ENCODE assay signal across 9 cellular contexts in genomic region chr1:179295356-179295755, GRCh38. TPM values are rescaled to one million over a fixed set of nuclear protein-coding genes. Genes with fewer than 3 reads are reported as not detected.
DNase-seq lines count a peak whose midpoint lies in the region; ATAC-seq and TF ChIP-seq lines count a peak whose summit lies in the region.
"Had no signal": no experiment of that assay in that cellular context is flagged by ENCODE, and none has a peak within 500 bp of the region (broad histone marks: within the 10 kb centered on the region; RNA-seq: fewer than 3 reads in every experiment).

No MANE protein-coding gene starts in this region.

- intact Hi-C loops in esophagus muscularis mucosa (cut with DNase I), result loop anchor here (10.0 kb wide), 2 partner anchors 69 to 211 kb away; partner anchors contain the start of genes AXDND1 and TOR3A
- intact Hi-C loops in sigmoid colon (cut with DNase I), result no loop called here

- H3K27me3 ChIP-seq in SJSA1 (replicated peaks) (no peaks in the 10 kb centered on the region), esophagus muscularis mucosa (no peaks in the 10 kb centered on the region), sigmoid colon (no peaks in the 10 kb centered on the region), H7 (ENCODE audit: control insufficient read depth, insufficient read depth, low read length) (peaks cover 60% of the 10 kb centered on the region)

- TF ChIP-seq CTCF in GM13976 (IDR thresholded peaks at IDR 0.05; ENCODE audit: borderline replicate concordance, control extremely low read depth, extremely low read depth, insufficient read depth, missing control alignments) (no peak), esophagus muscularis mucosa (IDR thresholded peaks at IDR 0.05) (no peak), sigmoid colon (IDR thresholded peaks at IDR 0.05) (no peak)

- TF ChIP-seq EP300 in esophagus muscularis mucosa (IDR thresholded peaks at IDR 0.05) (no peak), sigmoid colon (IDR thresholded peaks at IDR 0.05) (no peak)

- 92% methylated on average over 2 of the region's 2 CpGs for WGBS in esophagus muscularis mucosa
- 92 to 96% methylated on average over 2 of the region's 2 CpGs for WGBS in sigmoid colon, 2 donors

- H3K4me3 ChIP-seq in SJSA1 (peak overlapping the region; percentile 76), esophagus muscularis mucosa (peak overlapping the region in 3 of 4 donors; percentile 67 to 75 (median 69)), sigmoid colon (peak overlapping the region in 2 of 4 donors; percentile 72 to 75), H7 (ENCODE audit: insufficient read depth, low read depth, low read length) (no peak overlapping the region)

- H3K27ac ChIP-seq in SJSA1 (peak overlapping the region; percentile 27), esophagus muscularis mucosa (replicated peaks in 1 of 4) (peak overlapping the region; percentile 26 to 92 (median 90)), sigmoid colon (peak overlapping the region in 3 of 4 donors; percentile 1 to 94 (median 89))

- H3K36me3 ChIP-seq in SJSA1, result peaks cover 15% of the 10 kb centered on the region
- no peaks in the 10 kb centered on the region for H3K36me3 ChIP-seq in esophagus muscularis mucosa
- H3K36me3 ChIP-seq in sigmoid colon, result no peaks in the 10 kb centered on the region
- no peaks in the 10 kb centered on the region for H3K36me3 ChIP-seq in H7 (replicated peaks; ENCODE audit: control insufficient read depth, insufficient read depth, low read length)

- ATAC-seq in GM19035 (IDR thresholded peaks at IDR 0.05; ENCODE audit: unreplicated experiment), result no peak
- ATAC-seq in GM18511 (IDR thresholded peaks at IDR 0.05; ENCODE audit: unreplicated experiment), result no peak

- DNase-seq in GM13976 (ENCODE audit: low spot score) (peak; percentile 37), SJSA1 (ENCODE audit: low read depth in 1 of 2, low spot score in 2 of 2) (no peak), esophagus muscularis mucosa (ENCODE audit: extremely low spot score) (no peak), sigmoid colon (no peak), H7 (no peak), pons (ENCODE audit: low spot score) (no peak)
- DNase-seq: mesendoderm had no signal

- H3K4me1 ChIP-seq in SJSA1 (replicated peaks), result peaks cover 18% of the 10 kb centered on the region
- peaks cover 6 to 30% (median 26%) of the 10 kb centered on the region in 4 donors for H3K4me1 ChIP-seq in esophagus muscularis mucosa
- H3K4me1 ChIP-seq in sigmoid colon, result peaks cover 0 to 33% (median 21%) of the 10 kb centered on the region in 4 donors

- H3K9me3 ChIP-seq in SJSA1 (replicated peaks) (no peaks in the 10 kb centered on the region), esophagus muscularis mucosa (no peaks in the 10 kb centered on the region), sigmoid colon (no peaks in the 10 kb centered on the region)

- TF ChIP-seq POLR2A in esophagus muscularis mucosa (IDR thresholded peaks at IDR 0.05; ENCODE audit: low read depth) (no peak), sigmoid colon (IDR thresholded peaks at IDR 0.05) (no peak)

- in situ Hi-C loops in GM13976 (cut with MboI; ENCODE audit: low sequenced_read_pairs, unreplicated experiment), result no loop called here

RNA-seq across cellular contexts. Expression of gene SOAT1, which starts 1.8 kb away (rescaled TPM):
- 17.4 and 25.9 TPM in 2 replicates for total RNA-seq in SJSA1 (2014; rRNA removed; shearing (Covaris generic))
- total RNA-seq in esophagus muscularis mucosa (10 to 100 TPM; 10.8 to 19.7 (median 13.2) TPM), sigmoid colon (10 to 100 TPM; 13.2 to 14.7 (median 14.1) TPM)
- polyA plus RNA-seq in sigmoid colon, result 1 to 10 TPM; 2.4 to 7.2 (median 2.8) TPM
- 2.7 and 2.8 TPM in 2 replicates for total RNA-seq in H7 (2014; rRNA removed; shearing (Covaris generic))

Comparison
In these comparisons a context has a peak if more than half of its experiments do, and no peak if none do; other contexts are left out.
1. H3K27ac ChIP-seq: peak in every context shown above with its lines; median percentile 90 in esophagus muscularis mucosa; 89 in sigmoid colon; 27 in SJSA1.